ENCODE assay signal across 1 cellular context in genomic region chr2:235416816-235417499, GRCh38.
TF ChIP-seq lines count a peak whose summit lies in the region.

No MANE protein-coding gene starts in this region.

TF ChIP-seq in K562, 482 proteins besides CTCF, POLR2A, EP300 and RAD21 (continued from another document):
- TF ChIP-seq MGA (IDR thresholded peaks at IDR 0.05) (peak; percentile 50), NFE2L1 (tag; IDR thresholded peaks at IDR 0.05; ENCODE audit: borderline replicate concordance, low read depth) (0 out of 2 replicates have a peak, but pooled peaks have one; percentile 27), MCM5 (IDR thresholded peaks at IDR 0.05; ENCODE audit: low read depth) (no peak), RCOR1 (IDR thresholded peaks at IDR 0.05; ENCODE audit: borderline replicate concordance in 1 of 2, low read depth in 2 of 2, low read length in 2 of 2) (0 out of 4 replicates have a peak, but pooled peaks of 1 of the 2 experiments have one; percentile 5), C11orf30 (IDR thresholded peaks at IDR 0.05; ENCODE audit: low read depth) (peak; percentile 89), E2F6 (IDR thresholded peaks at IDR 0.05; ENCODE audit: borderline replicate concordance in 1 of 2, extremely low read depth in 1 of 2, insufficient read depth in 1 of 2, insufficient read length in 1 of 2, low read depth in 1 of 2, low read length in 1 of 2, poor library complexity in 1 of 2, severe bottlenecking in 1 of 2) (peak in 1 of 2 experiments; percentile 24), ZNF316 (IDR thresholded peaks at IDR 0.05) (peak; percentile 90), SLC30A9 (CRISPR knock-in tag; IDR thresholded peaks at IDR 0.05) (no peak), SMAD1 (IDR thresholded peaks at IDR 0.05; ENCODE audit: low read depth, low read length, partially characterized antibody) (no peak), NFE2 (IDR thresholded peaks at IDR 0.05; ENCODE audit: low read depth) (peak; percentile 87)
TF ChIP-seq in K562: peak in this region for 14.
